In genomic region chr18:2471523-2471922, GRCh38 we compare ENCODE assay signal across 13 cellular contexts.
A peak's percentile ranks its signal among the peaks of the same experiment; 100 is the strongest.
DNase-seq lines count a peak whose midpoint lies in the region; ATAC-seq, FAIRE-seq and TF ChIP-seq lines count a peak whose summit lies in the region.
"Had no signal": no experiment of that assay in that cellular context is flagged by ENCODE, and none has a peak within 500 bp of the region (broad histone marks: within the 10 kb centered on the region; RNA-seq: fewer than 3 reads in every experiment).

No MANE protein-coding gene starts in this region.

- no peaks in the 10 kb centered on the region for H3K79me2 ChIP-seq in endothelial cell of umbilical vein (ENCODE audit: control insufficient read depth, insufficient read depth, low read length)

- H3K4me3 ChIP-seq in GM12875 (ENCODE audit: low read depth, low read length) (no peak overlapping the region), endothelial cell of umbilical vein (replicated peaks in 1 of 3; ENCODE audit: insufficient read depth in 1 of 3, low read depth in 1 of 3, low read length in 3 of 3) (no peak overlapping the region)
- H3K4me3 ChIP-seq: heart right ventricle had no signal

- H3K36me3 ChIP-seq in endothelial cell of umbilical vein (ENCODE audit: control insufficient read depth in 2 of 2, extremely low read depth in 1 of 2, insufficient read depth in 2 of 2, low read length in 2 of 2), result no peaks in the 10 kb centered on the region
- H3K36me3 ChIP-seq: heart right ventricle had no signal

- BruUV-seq in endothelial cell of umbilical vein (replicated peaks; lab: Mats Ljungman, UMichigan), result no TSS peak

- POLR2A ChIA-PET in endothelial cell of umbilical vein (lab: Charles Lee), result no interaction called here

- TF ChIP-seq POLR2A in endothelial cell of umbilical vein (IDR thresholded peaks at IDR 0.05; ENCODE audit: low read depth, low read length), result no peak

- H3K9me1 ChIP-seq in endothelial cell of umbilical vein (replicated peaks; ENCODE audit: control insufficient read depth, extremely low read depth, insufficient read depth, low read length), result no peaks in the 10 kb centered on the region

- intact Hi-C loops in endothelial cell of umbilical vein (cut with micrococcal nuclease) (no loop called here), left cardiac atrium (cut with DNase I) (no loop called here)

- no peak overlapping the region for H3K4me2 ChIP-seq in endothelial cell of umbilical vein (ENCODE audit: insufficient read depth, low read length)

- TF ChIP-seq CTCF in GM12875 (IDR thresholded peaks at IDR 0.05; ENCODE audit: borderline replicate concordance, insufficient read depth, low read depth, low read length) (peak; percentile 38; the same call in 1 of the 2 replicates), endothelial cell of umbilical vein (IDR thresholded peaks at IDR 0.05; ENCODE audit: extremely low read depth in 1 of 2, insufficient read depth in 1 of 2, low read depth in 1 of 2, low read length in 2 of 2) (peak; percentile 4 to 9)

- dilution Hi-C loops in endothelial cell of umbilical vein (cut with MboI; ENCODE audit: extremely low pct_ligation_motif_present, low sequenced_read_pairs), result no loop called here

- no peak for FAIRE-seq in endothelial cell of umbilical vein (lab: Jason Lieb, UNC)
- FAIRE-seq: TTC549 had no signal

- ATAC-seq in HG03439 (IDR thresholded peaks at IDR 0.05; ENCODE audit: unreplicated experiment), result no peak
- no peak for ATAC-seq in HG02938 (IDR thresholded peaks at IDR 0.05; ENCODE audit: unreplicated experiment)
- no peak for ATAC-seq in left cardiac atrium
- ATAC-seq: heart right ventricle; stimulated activated memory B cell treated with anti-CD40 and anti-IgM and Interleukin-4, amounts not matched to agents 10 μg/mL and 1 μg/mL and 100 μg/mL, for 72 hours had no signal

- no peaks in the 10 kb centered on the region for H4K20me1 ChIP-seq in endothelial cell of umbilical vein (replicated peaks; ENCODE audit: control insufficient read depth, extremely low read depth, insufficient read depth, low read length)

- no peak overlapping the region for H3K9ac ChIP-seq in endothelial cell of umbilical vein (replicated peaks; ENCODE audit: extremely low read depth, insufficient read depth, low read length)

- DNase-seq in COR-L47 (lab: John Stamatoyannopoulos, UW), result peak; percentile 0
- DNase-seq in M059J (ENCODE audit: low read depth), result peak; percentile 21
- no peak for DNase-seq in endothelial cell of umbilical vein (ENCODE audit: low read depth, low spot score)
- no peak for DNase-seq in NCI-H2171 treated with DMSO at 0.1 percent for 48 hours (lab: John Stamatoyannopoulos, UW)
- no peak for DNase-seq in left cardiac atrium
- DNase-seq: effector CD8-positive, alpha-beta T cell; heart right ventricle; NCI-H1436 had no signal

- CTCF ChIA-PET in endothelial cell of umbilical vein (lab: Charles Lee), result interaction anchor here (0.8 to 1.7 kb wide), 2 partner anchors 11 to 77 kb away, joined by 5 to 6 read pairs; no protein-coding TSS in a partner anchor

- peaks cover 2 to 4% of the 10 kb centered on the region in 2 experiments for H3K27me3 ChIP-seq in endothelial cell of umbilical vein (ENCODE audit: control insufficient read depth in 2 of 2, insufficient read depth in 2 of 2, low read length in 2 of 2)
- H3K27me3 ChIP-seq: heart right ventricle had no signal

- no peaks in the 10 kb centered on the region for H3K9me3 ChIP-seq in endothelial cell of umbilical vein (replicated peaks; ENCODE audit: control insufficient read depth, insufficient read depth, low read length)

- H3K4me1 ChIP-seq in endothelial cell of umbilical vein (ENCODE audit: control insufficient read depth, extremely low read depth, insufficient read depth, low read length), result no peaks in the 10 kb centered on the region
- H3K4me1 ChIP-seq: heart right ventricle had no signal

- H2AFZ ChIP-seq in endothelial cell of umbilical vein (ENCODE audit: low read depth, low read length), result no peak overlapping the region

- no peak overlapping the region for H3K27ac ChIP-seq in endothelial cell of umbilical vein (ENCODE audit: insufficient read depth, low read depth, low read length)
- H3K27ac ChIP-seq: heart right ventricle had no signal

TF ChIP-seq in endothelial cell of umbilical vein, 7 proteins besides CTCF, POLR2A, EP300 and RAD21:
- TF ChIP-seq MYC (IDR thresholded peaks at IDR 0.05; ENCODE audit: low read depth, low read length), result no peak
- no peak for TF ChIP-seq MAX (IDR thresholded peaks at IDR 0.05; ENCODE audit: insufficient read depth, insufficient read length)
- no peak for TF ChIP-seq FOS (IDR thresholded peaks at IDR 0.05; ENCODE audit: borderline replicate concordance, insufficient read depth, low read length)
- no peak for TF ChIP-seq JUN (IDR thresholded peaks at IDR 0.05; ENCODE audit: borderline replicate concordance, insufficient read depth, insufficient read length, low read depth)
- no peak for TF ChIP-seq EZH2 (IDR thresholded peaks at IDR 0.05; ENCODE audit: borderline replicate concordance, low read depth, low read length, severe bottlenecking)
- TF ChIP-seq POLR2AphosphoS5 (IDR thresholded peaks at IDR 0.05; ENCODE audit: insufficient read depth, low read depth, low read length), result no peak
- no peak for TF ChIP-seq GATA2 (IDR thresholded peaks at IDR 0.05; ENCODE audit: insufficient read depth, insufficient read length, low read depth, low read length)
TF ChIP-seq in endothelial cell of umbilical vein: peak in this region for 0.

Comparison
In these comparisons a context has a peak if more than half of its experiments do, and no peak if none do; other contexts are left out.
1. DNase-seq: peak in COR-L47 (single experiment) and M059J (single experiment); none in endothelial cell of umbilical vein (single experiment), NCI-H2171 treated with DMSO at 0.1 percent for 48 hours (single experiment) and left cardiac atrium (single experiment).